8 cellular contexts compared by ENCODE assay signal in genomic region chr4:6546681-6547447, GRCh38. TPM values are rescaled to one million over a fixed set of nuclear protein-coding genes. Genes with fewer than 3 reads are reported as not detected.
DNase-seq lines count a peak whose midpoint lies in the region; ATAC-seq and TF ChIP-seq lines count a peak whose summit lies in the region.

No MANE protein-coding gene starts in this region.

- POLR2A ChIA-PET in BJ (lab: Charles Lee), result interaction anchor here (0.8 kb wide), 1 partner anchor 15 kb away, joined by 4 read pairs; no protein-coding TSS in a partner anchor

- H3K4me3 ChIP-seq in BJ (ENCODE audit: low read depth, low read length) (no peak overlapping the region), dorsolateral prefrontal cortex (peak overlapping the region in 3 of 59 donors; percentile 3 to 30 (median 26))

- no peaks in the 10 kb centered on the region for H3K4me1 Mint-ChIP-seq in mesothelial cell of epicardium
- peaks cover 6% of the 10 kb centered on the region for H3K4me1 Mint-ChIP-seq in stimulated activated memory B cell treated with anti-CD40 and anti-IgM and Interleukin-4, amounts not matched to agents 10 μg/mL and 1 μg/mL and 100 μg/mL, for 72 hours

- ATAC-seq in GM21515 (IDR thresholded peaks at IDR 0.05; ENCODE audit: unreplicated experiment), result peak; percentile 79
- no peak for ATAC-seq in stimulated activated memory B cell treated with anti-CD40 and anti-IgM and Interleukin-4, amounts not matched to agents 10 μg/mL and 1 μg/mL and 100 μg/mL, for 72 hours
- no peak for ATAC-seq in HG03175 (IDR thresholded peaks at IDR 0.05; ENCODE audit: unreplicated experiment)

- no peaks in the 10 kb centered on the region for H3K9me3 Mint-ChIP-seq in mesothelial cell of epicardium
- peaks cover 3% of the 10 kb centered on the region for H3K9me3 Mint-ChIP-seq in stimulated activated memory B cell treated with anti-CD40 and anti-IgM and Interleukin-4, amounts not matched to agents 10 μg/mL and 1 μg/mL and 100 μg/mL, for 72 hours

- H3K27me3 ChIP-seq in BJ (ENCODE audit: control insufficient read depth, insufficient read depth, low read length) (peaks cover 3% of the 10 kb centered on the region; the same call in 1 of the 2 replicates), dorsolateral prefrontal cortex (peaks cover 0 to 14% (median 0%) of the 10 kb centered on the region in 45 donors)

- H3K36me3 Mint-ChIP-seq in mesothelial cell of epicardium, result no peaks in the 10 kb centered on the region
- no peaks in the 10 kb centered on the region for H3K36me3 Mint-ChIP-seq in stimulated activated memory B cell treated with anti-CD40 and anti-IgM and Interleukin-4, amounts not matched to agents 10 μg/mL and 1 μg/mL and 100 μg/mL, for 72 hours

- H3K36me3 ChIP-seq in BJ (ENCODE audit: control insufficient read depth, insufficient read depth, low read length), result no peaks in the 10 kb centered on the region

- no peak overlapping the region for H3K27ac Mint-ChIP-seq in mesothelial cell of epicardium
- H3K27ac Mint-ChIP-seq in stimulated activated memory B cell treated with anti-CD40 and anti-IgM and Interleukin-4, amounts not matched to agents 10 μg/mL and 1 μg/mL and 100 μg/mL, for 72 hours, result no peak overlapping the region

- H3K27me3 Mint-ChIP-seq in mesothelial cell of epicardium (ENCODE audit: low read depth), result peaks cover 57% of the 10 kb centered on the region
- peaks cover 84% of the 10 kb centered on the region for H3K27me3 Mint-ChIP-seq in stimulated activated memory B cell treated with anti-CD40 and anti-IgM and Interleukin-4, amounts not matched to agents 10 μg/mL and 1 μg/mL and 100 μg/mL, for 72 hours

- TF ChIP-seq CTCF in BJ (IDR thresholded peaks at IDR 0.05; ENCODE audit: insufficient read depth, low read depth, low read length) (peak; percentile 90), dorsolateral prefrontal cortex (IDR thresholded peaks at IDR 0.05 in 54 of 56, conservative IDR thresholded peaks at IDR 0.05 in 2 of 56; ENCODE audit: low read depth in 1 of 56, partially characterized antibody in 56 of 56) (peak; percentile 78 to 96 (median 92)), mesothelial cell of epicardium (IDR thresholded peaks at IDR 0.05; ENCODE audit: unreplicated experiment) (peak; percentile 91)

- H3K4me3 Mint-ChIP-seq in mesothelial cell of epicardium, result no peak overlapping the region
- peak overlapping the region; percentile 9 for H3K4me3 Mint-ChIP-seq in stimulated activated memory B cell treated with anti-CD40 and anti-IgM and Interleukin-4, amounts not matched to agents 10 μg/mL and 1 μg/mL and 100 μg/mL, for 72 hours

- CTCF ChIA-PET in BJ (lab: Yijun Ruan, JAX), result interaction anchor here (0.6 to 4.9 kb wide), 20 partner anchors 9 to 327 kb away, joined by 3 to 28 read pairs (median 4); no protein-coding TSS in a partner anchor

- no peak for DNase-seq in BJ (ENCODE audit: low read depth)
- peak; percentile 68 for DNase-seq in NCI-H2196 (lab: John Stamatoyannopoulos, UW; ENCODE audit: unreplicated experiment)
- peak; percentile 34 for DNase-seq in activated CD4-positive, alpha-beta T cell treated with anti-CD3 and anti-CD28 coated beads, Interleukin-2, amount 50 U/mL, for 1 hour
- DNase-seq in dorsolateral prefrontal cortex, result peak in 5 of 10 donors; percentile 49 to 70 (median 63)
- peak in 1 of 2 experiments; percentile 67 for DNase-seq in mesothelial cell of epicardium (ENCODE audit: low spot score in 2 of 2, unreplicated experiment in 2 of 2)

- intact Hi-C loops in dorsolateral prefrontal cortex (cut with DNase I), result loop anchor here (2.0 to 10.0 kb wide), 7 partner anchors 75 to 295 kb away; partner anchors contain the start of gene PPP2R2C (in 2 of the 2)

- peak overlapping the region in 52 of 59 donors; percentile 8 to 88 (median 69) for H3K27ac ChIP-seq in dorsolateral prefrontal cortex

RNA-seq across cellular contexts. Expression of gene MAN2B2, which starts 28.1 kb away (rescaled TPM):
- polyA plus RNA-seq in BJ (2011; rRNA removed), result 21.9 and 43.5 TPM in 2 replicates
- polyA minus RNA-seq in BJ (2011; rRNA and poly(A)+ RNA removed), result 19.7 and 23.2 TPM in 2 replicates
- total RNA-seq in dorsolateral prefrontal cortex, result 10 to 100 TPM; 22.1 to 45.0 (median 34.3) TPM
- total RNA-seq in mesothelial cell of epicardium, result 23.2 to 24.6 TPM (median 24.0 TPM) in 3 replicates
